9 cellular contexts compared by ENCODE assay signal in the genomic region with DNA sequence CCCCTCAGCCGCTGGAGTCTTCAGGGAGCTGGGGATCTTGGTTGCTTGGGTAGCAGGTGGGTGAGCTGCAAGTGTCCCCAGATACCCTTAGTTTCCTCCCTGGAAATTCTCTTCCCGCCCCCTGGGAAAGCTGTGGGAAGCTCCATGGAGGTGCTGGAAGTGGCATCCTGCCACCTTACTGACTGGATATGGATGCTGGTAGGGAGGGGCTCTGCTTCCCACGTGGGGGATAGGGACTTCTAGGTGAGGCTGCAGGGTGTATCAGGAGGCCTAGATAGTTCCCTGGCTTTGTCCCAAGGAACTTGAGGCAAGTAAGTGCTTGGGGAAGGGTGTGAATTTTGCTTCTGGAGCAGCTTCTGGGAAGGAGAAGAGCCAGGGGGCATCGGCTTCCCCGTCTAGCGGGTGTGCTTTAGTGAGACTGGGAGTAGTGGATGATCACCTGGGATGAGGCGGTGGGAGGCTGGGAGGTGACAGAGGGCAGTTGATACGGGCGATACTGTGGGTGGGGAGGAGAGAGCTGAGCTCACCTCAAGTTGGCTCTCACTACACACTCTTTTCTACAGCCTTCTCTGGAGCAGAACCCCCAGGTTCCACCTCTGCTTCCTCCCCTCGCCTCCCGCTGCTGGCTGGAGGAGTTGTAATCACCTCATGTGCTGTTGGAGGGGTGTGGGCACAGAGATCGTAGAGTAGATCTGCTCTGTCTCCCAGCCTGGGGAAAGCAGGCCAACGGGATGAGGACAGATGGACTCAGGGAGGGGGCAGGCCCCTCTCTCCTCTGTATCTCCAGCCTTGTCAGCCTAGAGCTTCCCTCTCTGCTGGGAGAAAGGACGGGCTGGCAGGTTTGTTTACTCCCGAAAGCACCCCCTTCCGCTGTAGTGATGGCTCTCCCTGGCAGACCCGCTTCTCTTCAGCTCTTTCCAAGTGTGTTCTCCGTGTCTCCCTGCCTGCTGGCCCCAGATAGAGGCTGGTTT. TPM values are rescaled to one million over a fixed set of nuclear protein-coding genes. Genes with fewer than 3 reads are reported as not detected.
A peak's percentile ranks its signal among the peaks of the same experiment; 100 is the strongest.
DNase-seq lines count a peak whose midpoint lies in the region; ATAC-seq and TF ChIP-seq lines count a peak whose summit lies in the region.
"Had no signal": no experiment of that assay in that cellular context is flagged by ENCODE, and none has a peak within 500 bp of the region (broad histone marks: within the 10 kb centered on the region; RNA-seq: fewer than 3 reads in every experiment).

No MANE protein-coding gene starts in this region.

- DNase-seq in CD14-positive monocyte (ENCODE audit: low spot score) (no peak), HFFc6 (no peak), nephron progenitor cell (no peak), NCI-H128 (lab: John Stamatoyannopoulos, UW; ENCODE audit: unreplicated experiment) (no peak), GM13976 (ENCODE audit: low spot score) (no peak)
- DNase-seq: KG1; stimulated activated CD4-positive, alpha-beta T cell treated with anti-CD3 and anti-CD28 coated beads, Interleukin-12 subunit alpha, Interleukin-12 subunit beta, amount 100 ng/mL, for 4 hours had no signal

- H3K4me1 Mint-ChIP-seq in CD14-positive monocyte, result peaks cover 61% of the 10 kb centered on the region
- peaks cover 86% of the 10 kb centered on the region for H3K4me1 Mint-ChIP-seq in HFFc6 (ENCODE audit: low read depth)
- peaks cover 96% of the 10 kb centered on the region for H3K4me1 Mint-ChIP-seq in dendritic cell treated with granulocyte-macrophage colony-stimulating factor and Interleukin-4, amounts not matched to agents 40 ng/mL and 50 ng/mL, for 4 days (ENCODE audit: low read depth)
- H3K4me1 Mint-ChIP-seq in nephron progenitor cell, result peaks cover 93% of the 10 kb centered on the region

- H3K27ac Mint-ChIP-seq in CD14-positive monocyte (peak overlapping the region; percentile 27 to 88 (median 65)), HFFc6 (peak overlapping the region; percentile 93), nephron progenitor cell (no peak overlapping the region)
- peak overlapping the region; percentile 45 for H3K27ac Mint-ChIP-seq in dendritic cell treated with granulocyte-macrophage colony-stimulating factor and Interleukin-4, amounts not matched to agents 40 ng/mL and 50 ng/mL, for 4 days

- TF ChIP-seq CTCF in CD14-positive monocyte (IDR thresholded peaks at IDR 0.05), result no peak
- TF ChIP-seq CTCF in HFFc6 (IDR thresholded peaks at IDR 0.05), result no peak
- TF ChIP-seq CTCF in nephron progenitor cell (IDR thresholded peaks at IDR 0.05), result no peak
- TF ChIP-seq CTCF in GM13976 (IDR thresholded peaks at IDR 0.05; ENCODE audit: borderline replicate concordance, control extremely low read depth, extremely low read depth, insufficient read depth, missing control alignments), result no peak

- intact Hi-C loops in CD14-positive monocyte (cut with micrococcal nuclease), result loop anchor here in 1 of 2 donors (10.0 kb wide), 1 partner anchor 70 kb away; no protein-coding TSS in a partner anchor
- intact Hi-C loops in dendritic cell treated with granulocyte-macrophage colony-stimulating factor and Interleukin-4, amounts not matched to agents 40 ng/mL and 50 ng/mL, for 4 days (cut with micrococcal nuclease), result loop anchor here (5.0 kb wide), 1 partner anchor 33 kb away; no protein-coding TSS in a partner anchor

- peaks cover 0 to 3% (median 0%) of the 10 kb centered on the region in 3 donors for H3K27me3 Mint-ChIP-seq in CD14-positive monocyte (ENCODE audit: low read depth in 3 of 3)
- peaks cover 2% of the 10 kb centered on the region for H3K27me3 Mint-ChIP-seq in HFFc6 (ENCODE audit: insufficient read depth)
- no peaks in the 10 kb centered on the region for H3K27me3 Mint-ChIP-seq in dendritic cell treated with granulocyte-macrophage colony-stimulating factor and Interleukin-4, amounts not matched to agents 40 ng/mL and 50 ng/mL, for 4 days
- peaks cover 2% of the 10 kb centered on the region for H3K27me3 Mint-ChIP-seq in nephron progenitor cell (ENCODE audit: low read depth, poor library complexity)

- H3K4me3 Mint-ChIP-seq in CD14-positive monocyte (no peak overlapping the region), HFFc6 (peak overlapping the region; percentile 91), nephron progenitor cell (peak overlapping the region; percentile 91)
- H3K4me3 Mint-ChIP-seq in dendritic cell treated with granulocyte-macrophage colony-stimulating factor and Interleukin-4, amounts not matched to agents 40 ng/mL and 50 ng/mL, for 4 days, result no peak overlapping the region

- H3K9me3 Mint-ChIP-seq in CD14-positive monocyte (no peaks in the 10 kb centered on the region), HFFc6 (no peaks in the 10 kb centered on the region), nephron progenitor cell (no peaks in the 10 kb centered on the region)
- H3K9me3 Mint-ChIP-seq in dendritic cell treated with granulocyte-macrophage colony-stimulating factor and Interleukin-4, amounts not matched to agents 40 ng/mL and 50 ng/mL, for 4 days, result no peaks in the 10 kb centered on the region

- ATAC-seq in GM19351 (IDR thresholded peaks at IDR 0.05; ENCODE audit: unreplicated experiment), result no peak

- in situ Hi-C loops in GM13976 (cut with MboI; ENCODE audit: low sequenced_read_pairs, unreplicated experiment), result no loop called here

- H3K36me3 Mint-ChIP-seq in CD14-positive monocyte, result peaks cover 38 to 69% of the 10 kb centered on the region in 2 donors
- H3K36me3 Mint-ChIP-seq in HFFc6 (ENCODE audit: low read depth), result peaks cover 6% of the 10 kb centered on the region; the same call in 1 of the 2 replicates
- peaks cover 97% of the 10 kb centered on the region for H3K36me3 Mint-ChIP-seq in dendritic cell treated with granulocyte-macrophage colony-stimulating factor and Interleukin-4, amounts not matched to agents 40 ng/mL and 50 ng/mL, for 4 days (ENCODE audit: low read depth)
- H3K36me3 Mint-ChIP-seq in nephron progenitor cell (ENCODE audit: low read depth), result peaks cover 2% of the 10 kb centered on the region

RNA-seq across cellular contexts. Expression of gene TET3, which starts 19.8 kb away (rescaled TPM):
- 1 to 10 TPM in 1 of 2 donors, under 1 TPM in 1; 0.79 to 1.4 TPM for polyA plus RNA-seq in CD14-positive monocyte
- total RNA-seq in HFFc6 (2021; fragmentation: NEBNext Ultra II Directional; extraction: Animal tissue kit (Norgen Biotek cat#: 25700)), result 1 to 10 TPM; 3.2 to 3.7 (median 3.4) TPM

Comparison
In these comparisons a context has a peak if more than half of its experiments do, and no peak if none do; other contexts are left out.
1. H3K4me3 Mint-ChIP-seq: peak in HFFc6 (single experiment) and nephron progenitor cell (single experiment); none in CD14-positive monocyte (0 of 2) and dendritic cell treated with granulocyte-macrophage colony-stimulating factor and Interleukin-4, amounts not matched to agents 40 ng/mL and 50 ng/mL, for 4 days (single experiment).